ENCODE assay signal across 8 cellular contexts in the genomic region with DNA sequence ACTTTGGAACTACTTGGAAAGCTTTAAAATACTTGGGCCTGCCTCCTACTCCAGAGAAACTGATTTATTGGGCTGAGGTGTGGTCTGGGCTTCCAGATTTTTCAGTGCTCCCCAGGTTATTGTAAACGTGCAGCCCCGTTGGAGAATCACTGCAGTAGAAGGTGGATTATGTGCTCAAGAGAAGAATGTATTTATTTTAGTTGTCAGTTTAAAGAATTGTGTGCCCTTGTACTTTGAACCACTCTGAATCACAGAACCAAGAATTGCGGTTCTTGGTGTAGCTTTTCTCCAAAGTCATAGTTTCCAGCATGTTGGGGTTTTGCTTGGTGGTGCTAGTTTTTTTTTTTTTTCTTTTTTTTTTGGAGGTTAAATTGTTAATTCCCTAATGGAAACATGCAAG. TPM values are rescaled to one million over a fixed set of nuclear protein-coding genes. Genes with fewer than 3 reads are reported as not detected.
DNase-seq lines count a peak whose midpoint lies in the region; TF ChIP-seq lines count a peak whose summit lies in the region.

No MANE protein-coding gene starts in this region.

- H3K9me3 Mint-ChIP-seq in CD14-positive monocyte = peaks cover 11 to 34% (median 25%) of the 10 kb centered on the region in 7 donors

- TF ChIP-seq CTCF in CD14-positive monocyte (IDR thresholded peaks at IDR 0.05) (no peak), NB4 (IDR thresholded peaks at IDR 0.05; ENCODE audit: low read depth, low read length) (no peak), neutrophil (IDR thresholded peaks at IDR 0.05) (no peak)

- intact Hi-C loops in CD14-positive monocyte (cut with micrococcal nuclease) = loop anchor here in 1 of 2 donors (5.0 to 10.0 kb wide), 3 partner anchors 88 to 225 kb away; partner anchors contain the start of genes BRK1, FANCD2 and IRAK2

- peak overlapping the region; percentile 95 to 97 for H3K4me3 Mint-ChIP-seq in CD14-positive monocyte

- H3K4me1 ChIP-seq in endocrine pancreas (ENCODE audit: control insufficient read depth, insufficient read depth, low read length) (no peaks in the 10 kb centered on the region), neutrophil (ENCODE audit: control insufficient read depth in 1 of 2, insufficient read depth in 1 of 2, low read depth in 1 of 2, low read length in 1 of 2) (peaks cover 69% of the 10 kb centered on the region in 2 experiments)

- peak overlapping the region; percentile 94 for H3K27ac ChIP-seq in neutrophil

- H3K36me3 Mint-ChIP-seq in CD14-positive monocyte = peaks cover 36 to 48% of the 10 kb centered on the region in 2 donors

- peaks cover 41% of the 10 kb centered on the region for H3K4me1 Mint-ChIP-seq in CD14-positive monocyte

- H3K36me3 ChIP-seq in endocrine pancreas (ENCODE audit: control insufficient read depth, insufficient read depth, low read length) (no peaks in the 10 kb centered on the region), neutrophil (peaks cover 17% of the 10 kb centered on the region)

- no peaks in the 10 kb centered on the region for H3K9me3 ChIP-seq in endocrine pancreas (ENCODE audit: control insufficient read depth, low read length)
- H3K9me3 ChIP-seq in neutrophil = no peaks in the 10 kb centered on the region

- H3K4me3 ChIP-seq in NB4 (ENCODE audit: low read depth, low read length) = peak overlapping the region; percentile 97
- peak overlapping the region; percentile 28 for H3K4me3 ChIP-seq in endocrine pancreas (ENCODE audit: control insufficient read depth, insufficient read depth, low read length)
- H3K4me3 ChIP-seq in neutrophil (ENCODE audit: low read depth in 1 of 2, low read length in 1 of 2) = peak overlapping the region; percentile 77 to 88

- no peak overlapping the region for H3K9ac ChIP-seq in endocrine pancreas (ENCODE audit: control insufficient read depth, insufficient read depth, low read length)

- no peak for DNase-seq in CD14-positive monocyte (ENCODE audit: low spot score)
- DNase-seq in NB4 (ENCODE audit: low read depth) = no peak
- no peak for DNase-seq in NCI-H446 (lab: John Stamatoyannopoulos, UW)
- no peak for DNase-seq in NCI-H1694 (lab: John Stamatoyannopoulos, UW)
- DNase-seq in NCI-H1105 treated with DMSO at 0.1 percent for 48 hours (lab: John Stamatoyannopoulos, UW) = no peak
- DNase-seq in DMS 273 (lab: John Stamatoyannopoulos, UW; ENCODE audit: unreplicated experiment) = no peak

- H3K27ac Mint-ChIP-seq in CD14-positive monocyte = peak overlapping the region in 5 of 7 donors; percentile 91 to 95 (median 93)

- H3K27me3 ChIP-seq in endocrine pancreas (ENCODE audit: control insufficient read depth, insufficient read depth, low read length) (no peaks in the 10 kb centered on the region), neutrophil (no peaks in the 10 kb centered on the region)

- no peak for TF ChIP-seq POLR2A in NB4 (IDR thresholded peaks at IDR 0.05; ENCODE audit: extremely low read depth, insufficient read length)

- no peaks in the 10 kb centered on the region for H3K27me3 Mint-ChIP-seq in CD14-positive monocyte (ENCODE audit: low read depth in 3 of 3)

RNA-seq across cellular contexts. Expression of gene TATDN2, which starts 1.6 kb away (rescaled TPM):
- polyA plus RNA-seq in CD14-positive monocyte = 1 to 10 TPM; 6.0 TPM

RNA-seq across cellular contexts. Expression of gene GHRL, which starts 42.9 kb away (rescaled TPM):
- 1 to 10 TPM; 2.3 to 7.0 TPM for polyA plus RNA-seq in CD14-positive monocyte

Comparison
In these comparisons a context has a peak if more than half of its experiments do, and no peak if none do; other contexts are left out.
1. H3K4me3 ChIP-seq: peak in every context shown above with its lines; median percentile 97 in NB4; 82 in neutrophil; 28 in endocrine pancreas.